In the genomic region with DNA sequence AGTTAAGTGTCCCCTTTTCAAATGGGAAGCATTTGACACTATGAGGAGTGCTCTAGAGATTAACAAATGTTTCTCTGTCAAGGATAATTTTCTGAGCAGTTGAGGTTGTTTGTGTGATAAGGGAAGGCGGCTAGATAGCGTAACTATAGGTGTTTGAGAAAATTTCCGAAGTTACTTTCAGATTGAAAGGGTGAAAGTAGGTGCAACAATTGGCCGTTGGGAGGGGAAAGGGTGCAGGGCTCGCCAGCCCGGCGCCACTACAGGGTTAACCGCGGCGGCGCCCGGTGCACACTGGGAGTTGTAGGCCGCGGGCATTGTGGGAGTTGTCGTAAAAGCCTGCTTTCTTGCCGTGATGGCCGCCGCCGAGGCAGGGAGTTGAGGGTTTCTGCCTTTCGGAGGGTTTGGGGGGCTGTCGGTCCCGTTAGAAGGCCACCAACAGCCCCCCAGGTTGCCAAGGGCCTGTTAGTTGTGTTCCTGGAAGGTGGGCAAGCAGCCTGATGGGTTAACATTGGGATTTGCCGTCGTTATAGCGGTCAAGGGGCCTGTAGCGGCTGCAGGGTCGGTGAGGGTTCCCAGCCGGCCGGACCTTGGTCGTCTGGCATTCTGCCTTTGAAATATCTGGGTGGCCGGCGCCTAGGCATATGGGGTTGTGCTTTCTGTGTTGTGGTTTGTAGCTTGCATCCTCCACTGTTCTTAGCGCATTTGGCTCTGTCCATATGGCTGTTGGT, we compare ENCODE assay signal across 8 cellular contexts. TPM values are rescaled to one million over a fixed set of nuclear protein-coding genes. Genes with fewer than 3 reads are reported as not detected.
DNase-seq lines count a peak whose midpoint lies in the region; ATAC-seq and TF ChIP-seq lines count a peak whose summit lies in the region.

No MANE protein-coding gene starts in this region.

- H3K27me3 ChIP-seq in PC-9 (ENCODE audit: insufficient read depth, low read depth) (peaks cover 8% of the 10 kb centered on the region; the same call in 1 of the 2 replicates), esophagus muscularis mucosa (peaks cover 0 to 13% (median 0%) of the 10 kb centered on the region in 4 donors), muscle layer of duodenum (ENCODE audit: low read depth, low read length) (peaks cover 11% of the 10 kb centered on the region)

- TF ChIP-seq CTCF in PC-9 (conservative IDR thresholded peaks at IDR 0.05) (no peak), esophagus muscularis mucosa (IDR thresholded peaks at IDR 0.05) (peak in 1 of 3 experiments; percentile 31)

- no peaks in the 10 kb centered on the region for H3K9me3 ChIP-seq in PC-9 (ENCODE audit: insufficient read depth, low read depth)
- H3K9me3 ChIP-seq in esophagus muscularis mucosa = no peaks in the 10 kb centered on the region
- no peaks in the 10 kb centered on the region for H3K9me3 ChIP-seq in muscle layer of duodenum (ENCODE audit: control insufficient read depth in 1 of 2, low read length in 2 of 2)

- no peaks in the 10 kb centered on the region for H3F3A ChIP-seq in PC-9 (ENCODE audit: insufficient read depth, low read depth)

- WGBS in esophagus muscularis mucosa = 0% methylated on average over 11 of the region's 33 CpGs

- peak overlapping the region; percentile 85 for H3K4me3 ChIP-seq in PC-9
- H3K4me3 ChIP-seq in esophagus muscularis mucosa = peak overlapping the region; percentile 74 to 91 (median 86)
- H3K4me3 ChIP-seq in muscle layer of duodenum (ENCODE audit: low read depth in 1 of 2, low read length in 2 of 2) = peak overlapping the region; percentile 89 to 97

- intact Hi-C loops in PC-9 (cut with micrococcal nuclease; ENCODE audit: unreplicated experiment) = no loop called here
- intact Hi-C loops in esophagus muscularis mucosa (cut with DNase I) = loop anchor here (5.0 kb wide), 1 partner anchor 38 kb away; the partner anchor contains the start of gene HSD17B12

- TF ChIP-seq EP300 in Ishikawa (IDR thresholded peaks at IDR 0.05; ENCODE audit: borderline replicate concordance) = no peak
- TF ChIP-seq EP300 in esophagus muscularis mucosa (IDR thresholded peaks at IDR 0.05) = no peak

- POLR2A ChIA-PET in PC-9 (lab: Charles Lee; ENCODE audit: unreplicated experiment) = no interaction called here

- H2AFZ ChIP-seq in PC-9 = peak overlapping the region; percentile 92

- CTCF ChIA-PET in PC-9 (lab: Charles Lee) = interaction anchor here (1.0 kb wide), 1 partner anchor 208 kb away, joined by 3 read pairs; no protein-coding TSS in a partner anchor

- peak; percentile 98 for ATAC-seq in GM21619 (IDR thresholded peaks at IDR 0.05; ENCODE audit: unreplicated experiment)

- BruUV-seq in PC-9 (replicated peaks; lab: Mats Ljungman, UMichigan) = TSS peak; percentile 83

- H3K36me3 ChIP-seq in PC-9 (ENCODE audit: low read depth) (no peaks in the 10 kb centered on the region), esophagus muscularis mucosa (no peaks in the 10 kb centered on the region), muscle layer of duodenum (ENCODE audit: control insufficient read depth in 1 of 2, insufficient read depth in 2 of 2, low read length in 2 of 2) (no peaks in the 10 kb centered on the region)

- TF ChIP-seq RAD21 in Ishikawa (IDR thresholded peaks at IDR 0.05; ENCODE audit: low read depth) = peak; percentile 3; the same call in 1 of the 2 replicates

- H3K27ac ChIP-seq in PC-9 = peak overlapping the region; percentile 35; the same call in 1 of the 2 replicates
- H3K27ac ChIP-seq in esophagus muscularis mucosa (replicated peaks in 1 of 4) = peak overlapping the region; percentile 69 to 78 (median 76)
- peak overlapping the region; percentile 58 for H3K27ac ChIP-seq in muscle layer of duodenum (ENCODE audit: low read length)

- peak overlapping the region; percentile 83 for H3K4me2 ChIP-seq in PC-9

- H3K4me1 ChIP-seq in PC-9 (replicated peaks; ENCODE audit: insufficient read depth) (peaks cover 14% of the 10 kb centered on the region), esophagus muscularis mucosa (peaks cover 8 to 25% (median 19%) of the 10 kb centered on the region in 4 donors), muscle layer of duodenum (ENCODE audit: control insufficient read depth in 1 of 2, insufficient read depth in 2 of 2, low read length in 2 of 2) (peaks cover 6 to 15% of the 10 kb centered on the region in 2 donors)

- TF ChIP-seq POLR2A in esophagus muscularis mucosa (IDR thresholded peaks at IDR 0.05; ENCODE audit: low read depth) = no peak

- H3K79me2 ChIP-seq in PC-9 (ENCODE audit: low read depth) = peaks cover 25% of the 10 kb centered on the region

- 0 out of 2 replicates have a peak, but pooled peaks cover 3% of the 10 kb centered on the region for H4K20me1 ChIP-seq in PC-9 (ENCODE audit: insufficient read depth)

- no peaks in the 10 kb centered on the region; the same call in 1 of the 2 replicates for H3K9me2 ChIP-seq in PC-9 (ENCODE audit: insufficient read depth)

- peak; percentile 50 for DNase-seq in DMS53 treated with DMSO at 0.1 percent for 48 hours (lab: John Stamatoyannopoulos, UW; ENCODE audit: unreplicated experiment)
- DNase-seq in PC-9 = peak; percentile 70 to 79
- DNase-seq in activated T-cell treated with anti-CD3 and anti-CD28 coated beads, Interleukin-2, amount 50 U/mL, for 48 hours = peak; percentile 91 to 92
- peak; percentile 93 for DNase-seq in esophagus muscularis mucosa (ENCODE audit: extremely low spot score)
- DNase-seq in stimulated activated CD8-positive, alpha-beta memory T cell treated with anti-CD3 and anti-CD28 coated beads, Interleukin-7, amount 100 ng/mL, for 24 hours (ENCODE audit: low read depth) = peak; percentile 66

TF ChIP-seq in Ishikawa, 13 proteins besides CTCF, POLR2A, EP300 and RAD21:
- peak; percentile 69 for TF ChIP-seq TCF12 (IDR thresholded peaks at IDR 0.05; ENCODE audit: low read depth)
- peak; percentile 89 for TF ChIP-seq TAF1 (IDR thresholded peaks at IDR 0.05; ENCODE audit: low read depth)
- TF ChIP-seq MAX (IDR thresholded peaks at IDR 0.05) = peak; percentile 47
- 0 out of 2 replicates have a peak, but pooled peaks have one; percentile 19 for TF ChIP-seq EGR1 (IDR thresholded peaks at IDR 0.05)
- TF ChIP-seq TEAD4 (IDR thresholded peaks at IDR 0.05) = 0 out of 2 replicates have a peak, but pooled peaks have one; percentile 11
- peak; percentile 44; the same call in 1 of the 2 replicates for TF ChIP-seq NFIC (IDR thresholded peaks at IDR 0.05)
- no peak for TF ChIP-seq FOXM1 (IDR thresholded peaks at IDR 0.05; ENCODE audit: borderline replicate concordance, low read depth)
- TF ChIP-seq YY1 (IDR thresholded peaks at IDR 0.05; ENCODE audit: low read depth) = peak; percentile 98
- TF ChIP-seq ZBTB7A (IDR thresholded peaks at IDR 0.05; ENCODE audit: low read depth) = no peak
- no peak for TF ChIP-seq CEBPB (IDR thresholded peaks at IDR 0.05)

RNA-seq across cellular contexts. Expression of gene HSD17B12, which starts 36.5 kb away (rescaled TPM):
- total RNA-seq in PC-9 (2021) = 83.3 and 112 TPM in 2 replicates
- total RNA-seq in esophagus muscularis mucosa = 10 to 100 TPM; 38.8 to 52.7 (median 41.8) TPM

Comparison
In these comparisons a context has a peak if more than half of its experiments do, and no peak if none do; other contexts are left out.
1. Peak in every context shown above with its lines: DNase-seq, ATAC-seq, H3K4me3 ChIP-seq and H3K27ac ChIP-seq.